Comparison of ENCODE assay signal across 8 cellular contexts in the genomic region with DNA sequence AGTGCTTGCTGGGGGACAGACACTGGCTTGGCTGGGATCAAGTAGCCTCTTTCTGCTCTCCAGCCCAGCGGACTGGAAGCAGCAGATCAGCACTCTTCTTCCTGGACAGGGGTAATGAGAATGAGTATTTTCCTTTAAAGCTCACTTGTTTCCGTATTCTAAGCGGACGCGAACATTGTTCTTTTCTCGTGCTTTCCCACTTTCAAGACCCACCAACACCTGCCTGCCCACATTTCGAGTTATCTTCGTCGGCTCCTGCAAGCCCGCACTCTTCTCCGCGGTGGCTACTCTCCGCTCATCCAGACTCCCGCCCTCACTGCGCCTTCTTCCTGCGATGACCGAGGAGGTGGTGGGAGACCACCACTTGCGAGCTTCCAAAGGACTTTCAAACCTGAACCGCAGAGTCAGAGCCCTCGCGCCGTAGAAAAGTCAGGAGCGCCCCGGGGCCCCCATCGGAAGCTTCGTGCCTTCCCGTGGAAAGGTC. TPM values are rescaled to one million over a fixed set of nuclear protein-coding genes. Genes with fewer than 3 reads are reported as not detected.
DNase-seq lines count a peak whose midpoint lies in the region; ATAC-seq and FAIRE-seq lines count a peak whose summit lies in the region.

No MANE protein-coding gene starts in this region.

- H3K36me3 Mint-ChIP-seq in CD4-positive, CD25-positive, alpha-beta regulatory T cell, result no peaks in the 10 kb centered on the region

- H3K27ac ChIP-seq in CD4-positive, CD25-positive, alpha-beta regulatory T cell (ENCODE audit: insufficient read depth, low read length, poor library complexity, severe bottlenecking), result no peak overlapping the region
- no peak overlapping the region for H3K27ac ChIP-seq in SJSA1

- H3K27me3 ChIP-seq in CD4-positive, CD25-positive, alpha-beta regulatory T cell (ENCODE audit: control insufficient read depth, insufficient read depth, low read length), result peaks cover 11% of the 10 kb centered on the region
- H3K27me3 ChIP-seq in SJSA1 (replicated peaks) (peaks cover 27% of the 10 kb centered on the region), skeletal muscle satellite cell (ENCODE audit: control insufficient read depth, insufficient read depth, low read length) (peaks cover 14% of the 10 kb centered on the region)

- ATAC-seq in CD4-positive, CD25-positive, alpha-beta regulatory T cell (ENCODE audit: low read depth in 2 of 2), result no peak
- ATAC-seq in HG02623 (IDR thresholded peaks at IDR 0.05; ENCODE audit: unreplicated experiment), result no peak
- ATAC-seq in GM19452 (IDR thresholded peaks at IDR 0.05; ENCODE audit: unreplicated experiment), result no peak

- DNase-seq in CD4-positive, CD25-positive, alpha-beta regulatory T cell, result peak in 2 of 3 donors; percentile 10 to 39
- DNase-seq in HPDE6-E6E7 (ENCODE audit: extremely low spot score) (peak; percentile 23), SJSA1 (ENCODE audit: low read depth in 1 of 2, low spot score in 2 of 2) (no peak)
- DNase-seq in central memory CD4-positive, alpha-beta T cell, result peak; percentile 20

- H3K27me3 Mint-ChIP-seq in CD4-positive, CD25-positive, alpha-beta regulatory T cell, result peaks cover 56% of the 10 kb centered on the region

- no peaks in the 10 kb centered on the region for H3K36me3 ChIP-seq in CD4-positive, CD25-positive, alpha-beta regulatory T cell (ENCODE audit: control insufficient read depth, insufficient read depth, low read length)
- H3K36me3 ChIP-seq in SJSA1, result no peaks in the 10 kb centered on the region
- H3K36me3 ChIP-seq in skeletal muscle satellite cell (ENCODE audit: insufficient read depth, low read length), result no peaks in the 10 kb centered on the region

- H3K4me1 ChIP-seq in CD4-positive, CD25-positive, alpha-beta regulatory T cell (ENCODE audit: control insufficient read depth, insufficient read depth, low read length, poor library complexity, severe bottlenecking), result peaks cover 28% of the 10 kb centered on the region
- peaks cover 19% of the 10 kb centered on the region for H3K4me1 ChIP-seq in SJSA1 (replicated peaks)
- peaks cover 9% of the 10 kb centered on the region for H3K4me1 ChIP-seq in skeletal muscle satellite cell (ENCODE audit: control insufficient read depth, insufficient read depth, low read length)

- peak overlapping the region; percentile 81 for H3K4me3 ChIP-seq in CD4-positive, CD25-positive, alpha-beta regulatory T cell (ENCODE audit: low read depth, low read length)
- H3K4me3 ChIP-seq in SJSA1, result peak overlapping the region; percentile 44
- H3K4me3 ChIP-seq in skeletal muscle satellite cell (ENCODE audit: low read length), result peak overlapping the region; percentile 90

- peak overlapping the region; percentile 96 to 98 (median 97) for H3K4me3 Mint-ChIP-seq in CD4-positive, CD25-positive, alpha-beta regulatory T cell

- H3K9me3 ChIP-seq in CD4-positive, CD25-positive, alpha-beta regulatory T cell (ENCODE audit: control insufficient read depth in 2 of 2, low read length in 2 of 2), result no peaks in the 10 kb centered on the region
- H3K9me3 ChIP-seq in SJSA1 (replicated peaks) (no peaks in the 10 kb centered on the region), skeletal muscle satellite cell (replicated peaks; ENCODE audit: low read length) (no peaks in the 10 kb centered on the region)

- peaks cover 4 to 36% (median 26%) of the 10 kb centered on the region in 4 donors for H3K4me1 Mint-ChIP-seq in CD4-positive, CD25-positive, alpha-beta regulatory T cell

- H3K27ac Mint-ChIP-seq in CD4-positive, CD25-positive, alpha-beta regulatory T cell, result peak overlapping the region; percentile 69 to 88 (median 79)

- peak overlapping the region; percentile 98 for H3K4me2 ChIP-seq in skeletal muscle satellite cell (ENCODE audit: low read length)

- peaks cover 0 to 5% (median 0%) of the 10 kb centered on the region in 7 donors for H3K9me3 Mint-ChIP-seq in CD4-positive, CD25-positive, alpha-beta regulatory T cell

- H3K9ac ChIP-seq in skeletal muscle satellite cell (ENCODE audit: low read depth, low read length), result peak overlapping the region; percentile 85

- peak; percentile 30 for FAIRE-seq in islet of Langerhans (lab: Jason Lieb, UNC)

RNA-seq across cellular contexts. Expression of a gene that starts 1.6 kb away (rescaled TPM):
- total RNA-seq in CD4-positive, CD25-positive, alpha-beta regulatory T cell, result 1.9 TPM
- 1 to 10 TPM in 1 of 4 donors, under 1 TPM in 3; 0.28 to 1.5 (median 0.69) TPM for polyA plus RNA-seq in CD4-positive, CD25-positive, alpha-beta regulatory T cell
- total RNA-seq in SJSA1 (2014; rRNA removed; shearing (Covaris generic)), result 0.03 and 0.24 TPM in 2 replicates
- total RNA-seq in skeletal muscle satellite cell (2012; rRNA removed), result 1.5 and 2.2 TPM in 2 replicates

Comparison
In these comparisons a context has a peak if more than half of its experiments do, and no peak if none do; other contexts are left out.
1. DNase-seq: peak in CD4-positive, CD25-positive, alpha-beta regulatory T cell (2 of 3), HPDE6-E6E7 (single experiment) and central memory CD4-positive, alpha-beta T cell (single experiment); none in SJSA1 (0 of 2).
2. Peak in every context shown above with its lines, with median percentiles within 50 percentile points of each other: H3K4me3 ChIP-seq.